Comparison of ENCODE assay signal across 1 cellular context in genomic region chr12:124148481-124148880, GRCh38.
TF ChIP-seq lines count a peak whose summit lies in the region.

No MANE protein-coding gene starts in this region.

TF ChIP-seq in GM23338, 12 proteins besides CTCF, POLR2A, EP300 and RAD21 (continued from another document):
- no peak for TF ChIP-seq ZNF462 (CRISPR knock-in tag; IDR thresholded peaks at IDR 0.05)
- no peak for TF ChIP-seq EZH2phosphoT487 (IDR thresholded peaks at IDR 0.05; ENCODE audit: unreplicated experiment)
- no peak for TF ChIP-seq POLR2AphosphoS5 (IDR thresholded peaks at IDR 0.05; ENCODE audit: low read depth)
- no peak for TF ChIP-seq EZH2 (IDR thresholded peaks at IDR 0.05; ENCODE audit: low read depth, unreplicated experiment)
TF ChIP-seq in GM23338: peak in this region for 0.
